Comparison of ENCODE assay signal across 10 cellular contexts in genomic region chr10:35339946-35340345, GRCh38.
DNase-seq lines count a peak whose midpoint lies in the region; ATAC-seq and TF ChIP-seq lines count a peak whose summit lies in the region.
"Had no signal": no experiment of that assay in that cellular context is flagged by ENCODE, and none has a peak within 500 bp of the region (broad histone marks: within the 10 kb centered on the region; RNA-seq: fewer than 3 reads in every experiment).

No MANE protein-coding gene starts in this region.

- H3K27me3 Mint-ChIP-seq in activated T-cell treated with anti-CD3 and anti-CD28 coated beads, Interleukin-2, amount 50 U/mL, for 24 hours = no peaks in the 10 kb centered on the region

- H3K79me2 ChIP-seq in OCI-LY3 (ENCODE audit: low read length) = peaks cover 70% of the 10 kb centered on the region

- no peak overlapping the region for H3K27ac ChIP-seq in OCI-LY3 (ENCODE audit: low read length)
- H3K27ac ChIP-seq: esophagus squamous epithelium, parathyroid adenoma had no signal

- no peaks in the 10 kb centered on the region for H3K36me3 ChIP-seq in OCI-LY3 (replicated peaks; ENCODE audit: low read depth, low read length)
- H3K36me3 ChIP-seq: esophagus squamous epithelium had no signal

- peak; percentile 48 for ATAC-seq in HG02759 (IDR thresholded peaks at IDR 0.05; ENCODE audit: unreplicated experiment)
- ATAC-seq in stimulated activated effector memory CD8-positive, alpha-beta T cell treated with anti-CD3 and anti-CD28 coated beads, Interleukin-12 subunit alpha, Interleukin-12 subunit beta, amount 100 ng/mL, for 72 hours = peak; percentile 82

- H2AFZ ChIP-seq in OCI-LY3 (ENCODE audit: low read depth, low read length) = no peak overlapping the region
- H2AFZ ChIP-seq: parathyroid adenoma had no signal

- H3K36me3 Mint-ChIP-seq in activated T-cell treated with anti-CD3 and anti-CD28 coated beads, Interleukin-2, amount 50 U/mL, for 24 hours (ENCODE audit: low read depth) = peaks cover 22% of the 10 kb centered on the region
- H3K36me3 Mint-ChIP-seq in stimulated activated effector memory CD8-positive, alpha-beta T cell treated with anti-CD3 and anti-CD28 coated beads, Interleukin-12 subunit alpha, Interleukin-12 subunit beta, amount 100 ng/mL, for 72 hours = peaks cover 19% of the 10 kb centered on the region

- peaks cover 62% of the 10 kb centered on the region for H4K20me1 ChIP-seq in OCI-LY3 (ENCODE audit: insufficient read depth, low read length)

- no peak for TF ChIP-seq CTCF in OCI-LY3 (IDR thresholded peaks at IDR 0.05; ENCODE audit: low read depth, low read length)

- no peaks in the 10 kb centered on the region for H3K9me3 ChIP-seq in OCI-LY3 (ENCODE audit: insufficient read depth, low read length)
- H3K9me3 ChIP-seq: esophagus squamous epithelium had no signal

- H3K4me1 Mint-ChIP-seq in activated T-cell treated with anti-CD3 and anti-CD28 coated beads, Interleukin-2, amount 50 U/mL, for 24 hours (ENCODE audit: low read depth) = peaks cover 72% of the 10 kb centered on the region
- H3K4me1 Mint-ChIP-seq in stimulated activated effector memory CD8-positive, alpha-beta T cell treated with anti-CD3 and anti-CD28 coated beads, Interleukin-12 subunit alpha, Interleukin-12 subunit beta, amount 100 ng/mL, for 72 hours = peaks cover 60% of the 10 kb centered on the region

- peak overlapping the region; percentile 43 for H3K4me3 Mint-ChIP-seq in activated T-cell treated with anti-CD3 and anti-CD28 coated beads, Interleukin-2, amount 50 U/mL, for 24 hours
- peak overlapping the region; percentile 20 for H3K4me3 Mint-ChIP-seq in stimulated activated effector memory CD8-positive, alpha-beta T cell treated with anti-CD3 and anti-CD28 coated beads, Interleukin-12 subunit alpha, Interleukin-12 subunit beta, amount 100 ng/mL, for 72 hours

- peaks cover 9% of the 10 kb centered on the region for H3K27me3 ChIP-seq in OCI-LY3 (ENCODE audit: low read depth, low read length)
- H3K27me3 ChIP-seq: esophagus squamous epithelium had no signal

- H3K4me2 ChIP-seq in OCI-LY3 (ENCODE audit: low read length) = peak overlapping the region; percentile 54

- no peak overlapping the region for H3K4me3 ChIP-seq in OCI-LY3 (ENCODE audit: low read length)
- H3K4me3 ChIP-seq: esophagus squamous epithelium had no signal

- H3K4me1 ChIP-seq in OCI-LY3 (ENCODE audit: low read length) = peaks cover 54% of the 10 kb centered on the region

- H3K9ac ChIP-seq in OCI-LY3 (ENCODE audit: low read length) = no peak overlapping the region
- H3K9ac ChIP-seq: parathyroid adenoma had no signal

- no peak for DNase-seq in activated T-cell treated with anti-CD3 and anti-CD28 coated beads, Interleukin-2, amount 50 U/mL, for 24 hours
- no peak for DNase-seq in activated T-cell treated with anti-CD3 and anti-CD28 coated beads, Interleukin-2, amount 50 U/mL, for 1 hour
- DNase-seq in stimulated activated effector memory CD8-positive, alpha-beta T cell treated with anti-CD3 and anti-CD28 coated beads, Interleukin-12 subunit alpha, Interleukin-12 subunit beta, amount 100 ng/mL, for 72 hours (ENCODE audit: low spot score in 2 of 2) = no peak
- DNase-seq in NCI-H2107 (lab: John Stamatoyannopoulos, UW) = no peak
- DNase-seq in Kasumi-1 (lab: John Stamatoyannopoulos, UW) = no peak
- DNase-seq in C1 segment of cervical spinal cord (lab: John Stamatoyannopoulos, UW) = no peak
- DNase-seq: esophagus squamous epithelium had no signal

- H3K9me3 Mint-ChIP-seq in activated T-cell treated with anti-CD3 and anti-CD28 coated beads, Interleukin-2, amount 50 U/mL, for 24 hours = peaks cover 2% of the 10 kb centered on the region
- H3K9me3 Mint-ChIP-seq in stimulated activated effector memory CD8-positive, alpha-beta T cell treated with anti-CD3 and anti-CD28 coated beads, Interleukin-12 subunit alpha, Interleukin-12 subunit beta, amount 100 ng/mL, for 72 hours = no peaks in the 10 kb centered on the region

- H3K27ac Mint-ChIP-seq in activated T-cell treated with anti-CD3 and anti-CD28 coated beads, Interleukin-2, amount 50 U/mL, for 24 hours = peak overlapping the region; percentile 89
- H3K27ac Mint-ChIP-seq in stimulated activated effector memory CD8-positive, alpha-beta T cell treated with anti-CD3 and anti-CD28 coated beads, Interleukin-12 subunit alpha, Interleukin-12 subunit beta, amount 100 ng/mL, for 72 hours = peak overlapping the region; percentile 43
